Comparison of ENCODE assay signal across 16 cellular contexts in genomic region chr2:239305771-239306170, GRCh38.
DNase-seq lines count a peak whose midpoint lies in the region; ATAC-seq and TF ChIP-seq lines count a peak whose summit lies in the region.
"Had no signal": no experiment of that assay in that cellular context is flagged by ENCODE, and none has a peak within 500 bp of the region (broad histone marks: within the 10 kb centered on the region; RNA-seq: fewer than 3 reads in every experiment).

No MANE protein-coding gene starts in this region.

- peaks cover 8% of the 10 kb centered on the region for H3K36me3 Mint-ChIP-seq in activated CD4-positive, alpha-beta memory T cell treated with anti-CD3 and anti-CD28 coated beads, Interleukin-2, amount 10 ng/mL, durations not matched to agents 7 days and 5 days (ENCODE audit: low read depth)

- H3K4me3 ChIP-seq in left ventricle myocardium inferior, result no peak overlapping the region
- H3K4me3 ChIP-seq: thyroid gland had no signal

- POLR2A ChIA-PET in activated CD4-positive, alpha-beta memory T cell treated with anti-CD3 and anti-CD28 coated beads, Interleukin-2, amount 10 ng/mL, durations not matched to agents 7 days and 5 days (lab: Charles Lee), result no interaction called here

- H3K27ac ChIP-seq in left ventricle myocardium inferior (replicated peaks), result peak overlapping the region; percentile 76
- H3K27ac ChIP-seq: thyroid gland had no signal

- H3K9me3 ChIP-seq in left ventricle myocardium inferior (replicated peaks), result no peaks in the 10 kb centered on the region
- H3K9me3 ChIP-seq: thyroid gland had no signal

- no peak for ATAC-seq in Right ventricle myocardium inferior
- no peak for ATAC-seq in sciatic nerve
- ATAC-seq in HG03442 (IDR thresholded peaks at IDR 0.05; ENCODE audit: unreplicated experiment), result no peak

- peaks cover 4% of the 10 kb centered on the region for H3K27me3 Mint-ChIP-seq in activated CD4-positive, alpha-beta memory T cell treated with anti-CD3 and anti-CD28 coated beads, Interleukin-2, amount 10 ng/mL, durations not matched to agents 7 days and 5 days

- H3K36me3 ChIP-seq in left ventricle myocardium inferior, result no peaks in the 10 kb centered on the region
- H3K36me3 ChIP-seq: thyroid gland had no signal

- no peaks in the 10 kb centered on the region for H3K9me3 Mint-ChIP-seq in activated CD4-positive, alpha-beta memory T cell treated with anti-CD3 and anti-CD28 coated beads, Interleukin-2, amount 10 ng/mL, durations not matched to agents 7 days and 5 days
- H3K9me3 Mint-ChIP-seq: activated naive CD4-positive, alpha-beta T cell treated with anti-CD3 and anti-CD28 coated beads for 36 hours had no signal

- DNase-seq in left ventricle myocardium inferior (no peak), Right ventricle myocardium inferior (ENCODE audit: missing footprints) (no peak), mesenteric fat pad (ENCODE audit: low spot score) (peak; percentile 67), sciatic nerve (ENCODE audit: low spot score) (peak; percentile 54)
- DNase-seq in activated CD4-positive, alpha-beta memory T cell treated with anti-CD3 and anti-CD28 coated beads, Interleukin-2, amount 10 ng/mL, durations not matched to agents 7 days and 5 days, result no peak
- DNase-seq in activated CD8-positive, alpha-beta memory T cell treated with anti-CD3 and anti-CD28 coated beads for 24 hours, result no peak
- DNase-seq in activated CD4-positive, alpha-beta T cell treated with anti-CD3 and anti-CD28 coated beads for 48 hours, result no peak
- DNase-seq: ACHN; activated CD8-positive, alpha-beta memory T cell treated with anti-CD3 and anti-CD28 coated beads, Interleukin-2, amount 50 U/mL, for 48 hours; activated naive CD4-positive, alpha-beta T cell treated with anti-CD3 and anti-CD28 coated beads for 36 hours; NCI-H1436; NCI-H2171 treated with DMSO at 0.1 percent for 48 hours; NCI-H748 treated with DMSO at 0.1 percent for 48 hours; OCI-M1; thyroid gland had no signal

- CTCF ChIA-PET in activated CD4-positive, alpha-beta memory T cell treated with anti-CD3 and anti-CD28 coated beads, Interleukin-2, amount 10 ng/mL, durations not matched to agents 7 days and 5 days (lab: Charles Lee), result interaction anchor here (0.6 kb wide), 1 partner anchor 17 kb away, joined by 3 read pairs; no protein-coding TSS in a partner anchor

- intact Hi-C loops in left ventricle myocardium inferior (cut with micrococcal nuclease) (no loop called here), Right ventricle myocardium inferior (cut with DNase I) (loop anchor here (5.0 kb wide), 1 partner anchor 78 kb away; no protein-coding TSS in a partner anchor), sciatic nerve (cut with DNase I) (no loop called here)

- H3K27ac Mint-ChIP-seq in activated CD4-positive, alpha-beta memory T cell treated with anti-CD3 and anti-CD28 coated beads, Interleukin-2, amount 10 ng/mL, durations not matched to agents 7 days and 5 days, result no peak overlapping the region
- H3K27ac Mint-ChIP-seq: activated naive CD4-positive, alpha-beta T cell treated with anti-CD3 and anti-CD28 coated beads for 36 hours had no signal

- no peak overlapping the region for H3K4me3 Mint-ChIP-seq in activated CD4-positive, alpha-beta memory T cell treated with anti-CD3 and anti-CD28 coated beads, Interleukin-2, amount 10 ng/mL, durations not matched to agents 7 days and 5 days
- H3K4me3 Mint-ChIP-seq: activated naive CD4-positive, alpha-beta T cell treated with anti-CD3 and anti-CD28 coated beads for 36 hours had no signal

- H3K4me1 ChIP-seq in left ventricle myocardium inferior, result peaks cover 98% of the 10 kb centered on the region

- H3K27me3 ChIP-seq in left ventricle myocardium inferior (ENCODE audit: low read depth), result no peaks in the 10 kb centered on the region
- H3K27me3 ChIP-seq: thyroid gland had no signal

- peaks cover 34% of the 10 kb centered on the region for H3K4me1 Mint-ChIP-seq in activated CD4-positive, alpha-beta memory T cell treated with anti-CD3 and anti-CD28 coated beads, Interleukin-2, amount 10 ng/mL, durations not matched to agents 7 days and 5 days

- TF ChIP-seq CTCF in left ventricle myocardium inferior (IDR thresholded peaks at IDR 0.05; ENCODE audit: borderline replicate concordance), result no peak

Comparison
In these comparisons a context has a peak if more than half of its experiments do, and no peak if none do; other contexts are left out.
1. DNase-seq: peak in mesenteric fat pad (single experiment) and sciatic nerve (single experiment); none in left ventricle myocardium inferior (single experiment), Right ventricle myocardium inferior (single experiment), activated CD4-positive, alpha-beta memory T cell treated with anti-CD3 and anti-CD28 coated beads, Interleukin-2, amount 10 ng/mL, durations not matched to agents 7 days and 5 days (single experiment), activated CD8-positive, alpha-beta memory T cell treated with anti-CD3 and anti-CD28 coated beads for 24 hours (single experiment) and activated CD4-positive, alpha-beta T cell treated with anti-CD3 and anti-CD28 coated beads for 48 hours (single experiment).